1 cellular context compared by ENCODE assay signal in genomic region chr17:781920-782731, GRCh38.
TF ChIP-seq lines count a peak whose summit lies in the region.

GLOD4 (minus strand) TSS chr17:782280; CDS start chr17:782255, 25 bp downstream.
A gene with protein sequence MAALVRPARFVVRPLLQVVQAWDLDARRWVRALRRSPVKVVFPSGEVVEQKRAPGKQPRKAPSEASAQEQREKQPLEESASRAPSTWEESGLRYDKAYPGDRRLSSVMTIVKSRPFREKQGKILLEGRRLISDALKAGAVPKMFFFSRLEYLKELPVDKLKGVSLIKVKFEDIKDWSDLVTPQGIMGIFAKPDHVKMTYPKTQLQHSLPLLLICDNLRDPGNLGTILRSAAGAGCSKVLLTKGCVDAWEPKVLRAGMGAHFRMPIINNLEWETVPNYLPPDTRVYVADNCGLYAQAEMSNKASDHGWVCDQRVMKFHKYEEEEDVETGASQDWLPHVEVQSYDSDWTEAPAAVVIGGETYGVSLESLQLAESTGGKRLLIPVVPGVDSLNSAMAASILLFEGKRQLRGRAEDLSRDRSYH (plus strand): TSS chr17:782353. CDS start chr17:782379, 26 bp downstream.

TF ChIP-seq in K562, 482 proteins besides CTCF, POLR2A, EP300 and RAD21 (continued from another document and continues in another):
- TF ChIP-seq, protein P1, sequence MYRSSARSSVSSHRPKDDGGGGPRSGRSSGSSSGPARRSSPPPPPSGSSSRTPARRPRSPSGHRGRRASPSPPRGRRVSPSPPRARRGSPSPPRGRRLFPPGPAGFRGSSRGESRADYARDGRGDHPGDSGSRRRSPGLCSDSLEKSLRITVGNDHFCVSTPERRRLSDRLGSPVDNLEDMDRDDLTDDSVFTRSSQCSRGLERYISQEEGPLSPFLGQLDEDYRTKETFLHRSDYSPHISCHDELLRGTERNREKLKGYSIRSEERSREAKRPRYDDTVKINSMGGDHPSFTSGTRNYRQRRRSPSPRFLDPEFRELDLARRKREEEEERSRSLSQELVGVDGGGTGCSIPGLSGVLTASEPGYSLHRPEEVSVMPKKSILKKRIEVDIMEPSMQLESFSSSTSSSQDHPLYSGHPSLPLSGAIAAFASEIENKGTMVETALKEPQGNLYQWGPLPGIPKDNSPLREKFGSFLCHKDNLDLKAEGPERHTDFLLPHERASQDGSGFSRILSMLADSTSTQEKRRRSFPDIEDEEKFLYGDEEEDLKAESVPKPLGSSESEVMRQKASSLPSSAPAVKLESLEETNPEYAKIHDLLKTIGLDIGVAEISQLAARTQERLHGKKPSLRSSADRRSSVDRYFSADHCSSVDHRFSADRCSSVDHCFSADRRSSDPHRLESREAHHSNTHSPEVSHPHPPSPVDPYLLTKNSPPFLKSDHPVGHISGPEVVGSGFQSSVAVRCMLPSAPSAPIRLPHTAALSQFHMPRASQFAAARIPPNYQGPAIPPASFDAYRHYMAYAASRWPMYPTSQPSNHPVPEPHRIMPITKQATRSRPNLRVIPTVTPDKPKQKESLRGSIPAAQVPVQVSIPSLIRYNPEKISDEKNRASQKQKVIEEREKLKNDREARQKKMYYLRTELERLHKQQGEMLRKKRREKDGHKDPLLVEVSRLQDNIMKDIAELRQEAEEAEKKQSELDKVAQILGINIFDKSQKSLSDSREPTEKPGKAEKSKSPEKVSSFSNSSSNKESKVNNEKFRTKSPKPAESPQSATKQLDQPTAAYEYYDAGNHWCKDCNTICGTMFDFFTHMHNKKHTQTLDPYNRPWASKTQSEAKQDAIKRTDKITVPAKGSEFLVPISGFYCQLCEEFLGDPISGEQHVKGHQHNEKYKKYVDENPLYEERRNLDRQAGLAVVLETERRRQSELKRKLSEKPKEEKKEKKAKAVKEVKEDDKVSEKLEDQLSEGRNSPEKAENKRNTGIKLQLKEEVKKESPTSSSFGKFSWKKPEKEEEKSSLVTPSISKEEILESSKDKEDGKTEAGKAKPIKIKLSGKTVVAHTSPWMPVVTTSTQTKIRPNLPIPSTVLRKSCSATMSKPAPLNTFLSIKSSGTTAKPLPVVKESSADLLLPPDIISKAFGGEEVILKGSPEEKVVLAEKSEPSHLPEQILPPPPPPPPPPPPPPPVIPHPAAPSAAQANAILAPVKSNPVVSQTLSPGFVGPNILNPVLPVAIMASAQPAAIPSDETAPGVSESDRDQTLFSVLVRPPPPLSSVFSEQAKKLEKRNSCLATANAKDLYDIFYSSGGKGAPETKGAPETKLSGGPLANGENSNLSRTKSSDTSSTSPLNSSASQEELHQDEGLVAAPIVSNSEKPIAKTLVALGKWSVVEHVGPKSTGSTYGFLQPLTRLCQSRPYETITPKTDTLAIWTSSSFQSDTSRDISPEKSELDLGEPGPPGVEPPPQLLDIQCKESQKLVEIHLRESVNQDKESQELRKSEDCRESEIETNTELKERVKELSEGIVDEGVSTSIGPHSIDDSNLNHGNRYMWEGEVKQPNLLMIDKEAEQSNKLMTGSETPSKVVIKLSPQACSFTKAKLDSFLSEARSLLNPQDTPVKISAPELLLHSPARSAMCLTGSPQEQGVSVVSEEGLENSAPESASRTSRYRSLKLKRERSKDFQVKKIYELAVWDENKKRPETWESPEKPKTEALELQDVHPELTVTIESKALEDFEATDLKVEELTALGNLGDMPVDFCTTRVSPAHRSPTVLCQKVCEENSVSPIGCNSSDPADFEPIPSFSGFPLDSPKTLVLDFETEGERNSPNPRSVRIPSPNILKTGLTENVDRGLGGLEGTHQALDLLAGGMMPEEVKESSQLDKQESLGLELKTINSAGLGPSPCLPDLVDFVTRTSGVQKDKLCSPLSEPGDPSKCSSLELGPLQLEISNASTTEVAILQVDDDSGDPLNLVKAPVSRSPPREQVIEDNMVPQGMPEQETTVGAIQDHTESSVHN (IDR thresholded peaks at IDR 0.05; ENCODE audit: borderline replicate concordance in 1 of 2, low read depth in 1 of 2), result no peak
- TF ChIP-seq WHSC1 (IDR thresholded peaks at IDR 0.05; ENCODE audit: low read length), result no peak
- no peak for TF ChIP-seq RBM22 (IDR thresholded peaks at IDR 0.05; ENCODE audit: low read depth, low read length, poor library complexity, severe bottlenecking)
- TF ChIP-seq EGR1 (conservative IDR thresholded peaks at IDR 0.05), result no peak
- TF ChIP-seq ZNF232 (CRISPR knock-in tag; IDR thresholded peaks at IDR 0.05), result 0 out of 2 replicates have a peak, but pooled peaks have one; percentile 32
- peak; percentile 84 to 96 (median 94) for TF ChIP-seq YY1 (IDR thresholded peaks at IDR 0.05; ENCODE audit: borderline replicate concordance in 1 of 3, control insufficient read depth in 1 of 3, extremely low read depth in 1 of 3, insufficient read depth in 3 of 3, insufficient read length in 1 of 3, insufficient replicate concordance in 2 of 3, low read depth in 1 of 3, low read length in 2 of 3)
- peak; percentile 92 for TF ChIP-seq MYC (IDR thresholded peaks at IDR 0.05; ENCODE audit: low read depth, low read length)
- peak; percentile 73 for TF ChIP-seq MYC (CRISPR knock-in tag; IDR thresholded peaks at IDR 0.05; ENCODE audit: borderline replicate concordance, low read depth)
- 0 out of 2 replicates have a peak, but pooled peaks have one; percentile 13 for TF ChIP-seq RAD51 (IDR thresholded peaks at IDR 0.05; ENCODE audit: borderline replicate concordance, low read depth)
- TF ChIP-seq, protein P2, sequence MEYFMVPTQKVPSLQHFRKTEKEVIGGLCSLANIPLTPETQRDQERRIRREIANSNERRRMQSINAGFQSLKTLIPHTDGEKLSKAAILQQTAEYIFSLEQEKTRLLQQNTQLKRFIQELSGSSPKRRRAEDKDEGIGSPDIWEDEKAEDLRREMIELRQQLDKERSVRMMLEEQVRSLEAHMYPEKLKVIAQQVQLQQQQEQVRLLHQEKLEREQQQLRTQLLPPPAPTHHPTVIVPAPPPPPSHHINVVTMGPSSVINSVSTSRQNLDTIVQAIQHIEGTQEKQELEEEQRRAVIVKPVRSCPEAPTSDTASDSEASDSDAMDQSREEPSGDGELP (CRISPR knock-in tag; IDR thresholded peaks at IDR 0.05; ENCODE audit: borderline replicate concordance), result peak; percentile 82; the same call in 1 of the 2 replicates
- TF ChIP-seq ZFP1 (CRISPR knock-in tag; IDR thresholded peaks at IDR 0.05), result no peak
- no peak for TF ChIP-seq SMARCE1 (IDR thresholded peaks at IDR 0.05)
- peak; percentile 68 for TF ChIP-seq TAF9B (IDR thresholded peaks at IDR 0.05; ENCODE audit: partially characterized antibody)
- peak; percentile 95 for TF ChIP-seq NKRF (IDR thresholded peaks at IDR 0.05; ENCODE audit: borderline replicate concordance)
- TF ChIP-seq GATAD2A (IDR thresholded peaks at IDR 0.05), result 0 out of 2 replicates have a peak, but pooled peaks have one; percentile 37
- peak; percentile 89 to 91; a peak in 2 of 4 replicates for TF ChIP-seq SIN3A (IDR thresholded peaks at IDR 0.05; ENCODE audit: borderline replicate concordance in 2 of 2, control insufficient read depth in 1 of 2, low read depth in 2 of 2, low read length in 2 of 2)
- peak; percentile 65; the same call in 1 of the 2 replicates for TF ChIP-seq TAF7 (tag; IDR thresholded peaks at IDR 0.05)
- no peak for TF ChIP-seq PRMT5 (CRISPR knock-in tag; IDR thresholded peaks at IDR 0.05)
- TF ChIP-seq CBFB (CRISPR knock-in tag; IDR thresholded peaks at IDR 0.05), result no peak
- TF ChIP-seq ZNF589 (CRISPR knock-in tag; IDR thresholded peaks at IDR 0.05; ENCODE audit: low read depth), result no peak
- TF ChIP-seq, protein P3, sequence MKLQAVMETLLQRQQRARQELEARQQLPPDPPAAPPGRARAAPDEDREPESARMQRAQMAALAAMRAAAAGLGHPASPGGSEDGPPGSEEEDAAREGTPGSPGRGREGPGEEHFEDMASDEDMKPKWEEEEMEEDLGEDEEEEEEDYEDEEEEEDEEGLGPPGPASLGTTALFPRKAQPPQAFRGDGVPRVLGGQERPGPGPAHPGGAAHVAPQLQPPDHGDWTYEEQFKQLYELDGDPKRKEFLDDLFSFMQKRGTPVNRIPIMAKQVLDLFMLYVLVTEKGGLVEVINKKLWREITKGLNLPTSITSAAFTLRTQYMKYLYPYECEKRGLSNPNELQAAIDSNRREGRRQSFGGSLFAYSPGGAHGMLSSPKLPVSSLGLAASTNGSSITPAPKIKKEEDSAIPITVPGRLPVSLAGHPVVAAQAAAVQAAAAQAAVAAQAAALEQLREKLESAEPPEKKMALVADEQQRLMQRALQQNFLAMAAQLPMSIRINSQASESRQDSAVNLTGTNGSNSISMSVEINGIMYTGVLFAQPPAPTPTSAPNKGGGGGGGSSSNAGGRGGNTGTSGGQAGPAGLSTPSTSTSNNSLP (IDR thresholded peaks at IDR 0.05; ENCODE audit: borderline replicate concordance, low read depth, low read length), result no peak
- TF ChIP-seq NBN (IDR thresholded peaks at IDR 0.05; ENCODE audit: low read depth), result peak; percentile 93
- TF ChIP-seq ZNF12 (CRISPR knock-in tag; IDR thresholded peaks at IDR 0.05), result no peak
- TF ChIP-seq ZNF41 (CRISPR knock-in tag; conservative IDR thresholded peaks at IDR 0.05), result no peak
- TF ChIP-seq GTF2A2 (tag; IDR thresholded peaks at IDR 0.05), result no peak
- TF ChIP-seq, protein P4, sequence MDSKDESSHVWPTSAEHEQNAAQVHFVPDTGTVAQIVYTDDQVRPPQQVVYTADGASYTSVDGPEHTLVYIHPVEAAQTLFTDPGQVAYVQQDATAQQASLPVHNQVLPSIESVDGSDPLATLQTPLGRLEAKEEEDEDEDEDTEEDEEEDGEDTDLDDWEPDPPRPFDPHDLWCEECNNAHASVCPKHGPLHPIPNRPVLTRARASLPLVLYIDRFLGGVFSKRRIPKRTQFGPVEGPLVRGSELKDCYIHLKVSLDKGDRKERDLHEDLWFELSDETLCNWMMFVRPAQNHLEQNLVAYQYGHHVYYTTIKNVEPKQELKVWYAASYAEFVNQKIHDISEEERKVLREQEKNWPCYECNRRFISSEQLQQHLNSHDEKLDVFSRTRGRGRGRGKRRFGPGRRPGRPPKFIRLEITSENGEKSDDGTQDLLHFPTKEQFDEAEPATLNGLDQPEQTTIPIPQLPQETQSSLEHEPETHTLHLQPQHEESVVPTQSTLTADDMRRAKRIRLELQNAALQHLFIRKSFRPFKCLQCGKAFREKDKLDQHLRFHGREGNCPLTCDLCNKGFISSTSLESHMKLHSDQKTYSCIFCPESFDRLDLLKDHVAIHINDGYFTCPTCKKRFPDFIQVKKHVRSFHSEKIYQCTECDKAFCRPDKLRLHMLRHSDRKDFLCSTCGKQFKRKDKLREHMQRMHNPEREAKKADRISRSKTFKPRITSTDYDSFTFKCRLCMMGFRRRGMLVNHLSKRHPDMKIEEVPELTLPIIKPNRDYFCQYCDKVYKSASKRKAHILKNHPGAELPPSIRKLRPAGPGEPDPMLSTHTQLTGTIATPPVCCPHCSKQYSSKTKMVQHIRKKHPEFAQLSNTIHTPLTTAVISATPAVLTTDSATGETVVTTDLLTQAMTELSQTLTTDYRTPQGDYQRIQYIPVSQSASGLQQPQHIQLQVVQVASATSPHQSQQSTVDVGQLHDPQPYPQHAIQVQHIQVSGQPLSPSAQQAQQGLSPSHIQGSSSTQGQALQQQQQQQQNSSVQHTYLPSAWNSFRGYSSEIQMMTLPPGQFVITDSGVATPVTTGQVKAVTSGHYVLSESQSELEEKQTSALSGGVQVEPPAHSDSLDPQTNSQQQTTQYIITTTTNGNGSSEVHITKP (IDR thresholded peaks at IDR 0.05; ENCODE audit: partially characterized antibody), result peak; percentile 14
- no peak for TF ChIP-seq ASH1L (IDR thresholded peaks at IDR 0.05; ENCODE audit: borderline replicate concordance, low read depth, partially characterized antibody)
- TF ChIP-seq, protein P5, sequence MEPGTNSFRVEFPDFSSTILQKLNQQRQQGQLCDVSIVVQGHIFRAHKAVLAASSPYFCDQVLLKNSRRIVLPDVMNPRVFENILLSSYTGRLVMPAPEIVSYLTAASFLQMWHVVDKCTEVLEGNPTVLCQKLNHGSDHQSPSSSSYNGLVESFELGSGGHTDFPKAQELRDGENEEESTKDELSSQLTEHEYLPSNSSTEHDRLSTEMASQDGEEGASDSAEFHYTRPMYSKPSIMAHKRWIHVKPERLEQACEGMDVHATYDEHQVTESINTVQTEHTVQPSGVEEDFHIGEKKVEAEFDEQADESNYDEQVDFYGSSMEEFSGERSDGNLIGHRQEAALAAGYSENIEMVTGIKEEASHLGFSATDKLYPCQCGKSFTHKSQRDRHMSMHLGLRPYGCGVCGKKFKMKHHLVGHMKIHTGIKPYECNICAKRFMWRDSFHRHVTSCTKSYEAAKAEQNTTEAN (CRISPR knock-in tag; IDR thresholded peaks at IDR 0.05), result no peak
- TF ChIP-seq, protein P6, sequence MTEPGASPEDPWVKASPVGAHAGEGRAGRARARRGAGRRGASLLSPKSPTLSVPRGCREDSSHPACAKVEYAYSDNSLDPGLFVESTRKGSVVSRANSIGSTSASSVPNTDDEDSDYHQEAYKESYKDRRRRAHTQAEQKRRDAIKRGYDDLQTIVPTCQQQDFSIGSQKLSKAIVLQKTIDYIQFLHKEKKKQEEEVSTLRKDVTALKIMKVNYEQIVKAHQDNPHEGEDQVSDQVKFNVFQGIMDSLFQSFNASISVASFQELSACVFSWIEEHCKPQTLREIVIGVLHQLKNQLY (CRISPR knock-in tag; conservative IDR thresholded peaks at IDR 0.05), result no peak
- TF ChIP-seq TFAM (CRISPR knock-in tag; conservative IDR thresholded peaks at IDR 0.05), result no peak
- TF ChIP-seq PBX2 (CRISPR knock-in tag; IDR thresholded peaks at IDR 0.05; ENCODE audit: low read depth), result no peak
- no peak for TF ChIP-seq PBX2 (tag; conservative IDR thresholded peaks at IDR 0.05; ENCODE audit: low read depth)
- peak; percentile 97 for TF ChIP-seq EP400 (IDR thresholded peaks at IDR 0.05)
